7 cellular contexts compared by ENCODE assay signal in genomic region chr17:68514809-68515208, GRCh38. TPM values are rescaled to one million over a fixed set of nuclear protein-coding genes. Genes with fewer than 3 reads are reported as not detected.
DNase-seq lines count a peak whose midpoint lies in the region; ATAC-seq and TF ChIP-seq lines count a peak whose summit lies in the region.

No MANE protein-coding gene starts in this region.

- H3K4me1 ChIP-seq in spleen: peaks cover 24 to 89% (median 63%) of the 10 kb centered on the region in 6 donors

- POLR2A ChIA-PET in activated B cell treated with CpG ODN at 0.5 μM for 24 hours (lab: Charles Lee): interaction anchor here (1.1 kb wide), 1 partner anchor 16 kb away, joined by 6 read pairs; no protein-coding TSS in a partner anchor

- peaks cover 62% of the 10 kb centered on the region for H3K36me3 Mint-ChIP-seq in activated B cell treated with CpG ODN at 0.5 μM for 24 hours (ENCODE audit: low read depth)

- peak overlapping the region in 6 of 8 donors; percentile 17 to 92 (median 84) for H3K4me3 ChIP-seq in spleen

- H3K9me3 ChIP-seq in spleen: no peaks in the 10 kb centered on the region

- CTCF ChIA-PET in activated B cell treated with CpG ODN at 0.5 μM for 24 hours (lab: Charles Lee): no interaction called here

- no peak for TF ChIP-seq POLR2A in spleen (IDR thresholded peaks at IDR 0.05)

- peak overlapping the region; percentile 42 for H3K27ac Mint-ChIP-seq in activated B cell treated with CpG ODN at 0.5 μM for 24 hours

- peak overlapping the region; percentile 100 for H3K4me3 Mint-ChIP-seq in activated B cell treated with CpG ODN at 0.5 μM for 24 hours

- 29 to 39% (median 37%) methylated on average over 7 of the region's 7 CpGs for WGBS in spleen, 5 donors

- intact Hi-C loops in activated B cell treated with CpG ODN at 0.5 μM for 24 hours (cut with micrococcal nuclease): loop anchor here (5.0 to 10.0 kb wide), 3 partner anchors 268 to 1270 kb away; partner anchors contain the start of genes AMZ2 and HELZ
- intact Hi-C loops in spleen (cut with DNase I; ENCODE audit: low total_unique reads): no loop called here

- no peaks in the 10 kb centered on the region for H3K9me3 Mint-ChIP-seq in activated B cell treated with CpG ODN at 0.5 μM for 24 hours

- peaks cover 47% of the 10 kb centered on the region for H3K4me1 Mint-ChIP-seq in activated B cell treated with CpG ODN at 0.5 μM for 24 hours

- TF ChIP-seq CTCF in activated B cell treated with CpG ODN at 0.5 μM for 24 hours (IDR thresholded peaks at IDR 0.05): no peak
- TF ChIP-seq CTCF in spleen (IDR thresholded peaks at IDR 0.05 in 8 of 11, conservative IDR thresholded peaks at IDR 0.05 in 3 of 11): no peak

- peak overlapping the region in 7 of 8 donors; percentile 10 to 100 (median 98) for H3K27ac ChIP-seq in spleen

- DNase-seq in H4 (ENCODE audit: low spot score) (peak; percentile 21), activated B cell treated with CpG ODN at 0.5 μM for 24 hours (no peak), glomerular visceral epithelial cell (ENCODE audit: extremely low spot score) (peak; percentile 35), spleen (no peak), amygdala (lab: John Stamatoyannopoulos, UW) (no peak), NCI-H526 treated with DMSO at 0.1 percent for 48 hours (lab: John Stamatoyannopoulos, UW) (no peak), UCSD-AML1 (lab: John Stamatoyannopoulos, UW; ENCODE audit: unreplicated experiment) (no peak)

- H3K27me3 Mint-ChIP-seq in activated B cell treated with CpG ODN at 0.5 μM for 24 hours: no peaks in the 10 kb centered on the region

- no peak for ATAC-seq in activated B cell treated with CpG ODN at 0.5 μM for 24 hours (ENCODE audit: low read depth)

- H3K27me3 ChIP-seq in spleen (replicated peaks in 1 of 7): no peaks in the 10 kb centered on the region

- peaks cover 0 to 51% (median 39%) of the 10 kb centered on the region in 6 donors for H3K36me3 ChIP-seq in spleen

RNA-seq across cellular contexts. Expression of gene PRKAR1A, which starts 2.6 kb away (rescaled TPM):
- total RNA-seq in H4 (2014; rRNA removed; shearing (Covaris generic)): 161 and 207 TPM in 2 replicates
- total RNA-seq in activated B cell treated with CpG ODN at 0.5 μM for 24 hours (272 and 279 TPM in 2 replicates), spleen (100 to 1,000 TPM; 293 to 392 (median 319) TPM)
- polyA plus RNA-seq in spleen: 10 to 100 TPM; 36.2 to 72.3 (median 52.9) TPM

RNA-seq across cellular contexts. Expression of gene WIPI1, which starts 57.5 kb away (rescaled TPM):
- total RNA-seq in H4 (2014; rRNA removed; shearing (Covaris generic)): 66.0 and 70.8 TPM in 2 replicates
- total RNA-seq in activated B cell treated with CpG ODN at 0.5 μM for 24 hours: 9.8 and 11.2 TPM in 2 replicates
- total RNA-seq in spleen: 10 to 100 TPM; 23.6 to 38.3 (median 27.8) TPM
- 1 to 10 TPM; 7.2 to 9.5 (median 7.7) TPM for polyA plus RNA-seq in spleen

Comparison
In these comparisons a context has a peak if more than half of its experiments do, and no peak if none do; other contexts are left out.
1. DNase-seq: peak in H4 (single experiment) and glomerular visceral epithelial cell (single experiment); none in activated B cell treated with CpG ODN at 0.5 μM for 24 hours (single experiment), spleen (single experiment), amygdala (0 of 56), NCI-H526 treated with DMSO at 0.1 percent for 48 hours (single experiment) and UCSD-AML1 (single experiment).